ENCODE assay signal across 8 cellular contexts in the genomic region with DNA sequence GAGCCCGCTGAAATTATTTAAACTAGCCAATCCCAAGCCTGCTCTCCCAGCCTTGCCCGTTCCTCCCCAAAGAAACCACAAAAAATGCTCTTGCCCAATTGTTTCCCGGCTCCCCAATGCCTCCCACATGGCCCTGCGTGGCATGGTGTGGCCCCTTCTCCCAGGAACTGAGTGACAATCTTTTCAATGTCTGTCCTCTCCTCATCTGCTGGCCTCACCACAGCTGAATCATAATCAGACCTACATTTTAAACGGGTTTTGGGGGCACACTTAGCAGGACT.
DNase-seq lines count a peak whose midpoint lies in the region; ATAC-seq, FAIRE-seq and TF ChIP-seq lines count a peak whose summit lies in the region.

No MANE protein-coding gene starts in this region.

- H3K36me3 ChIP-seq in GM12878 (ENCODE audit: control insufficient read depth in 2 of 2, insufficient read depth in 2 of 2, low read length in 1 of 2): peaks cover 0 to 8% of the 10 kb centered on the region in 2 experiments; a peak in 2 of 4 replicates
- H3K36me3 ChIP-seq in naive thymus-derived CD4-positive, alpha-beta T cell (ENCODE audit: control insufficient read depth in 2 of 3, insufficient read depth in 3 of 3, low read length in 3 of 3): no peaks in the 10 kb centered on the region

- H3K4me2 ChIP-seq in GM12878 (ENCODE audit: control insufficient read depth, insufficient read depth): no peak overlapping the region

- no peaks in the 10 kb centered on the region for H3K9me3 ChIP-seq in GM12878 (replicated peaks; ENCODE audit: control insufficient read depth, insufficient read depth, low read length)
- H3K9me3 ChIP-seq in naive thymus-derived CD4-positive, alpha-beta T cell (ENCODE audit: control insufficient read depth in 2 of 3, low read length in 3 of 3): no peaks in the 10 kb centered on the region

- intact Hi-C loops in GM12878 (cut with micrococcal nuclease; ENCODE audit: unreplicated experiment): loop anchor here (5.0 to 10.0 kb wide), 3 partner anchors 139 to 707 kb away; no protein-coding TSS in a partner anchor
- intact Hi-C loops in naive thymus-derived CD4-positive, alpha-beta T cell (cut with micrococcal nuclease): loop anchor here (5.0 to 10.0 kb wide), 10 partner anchors 104 to 1441 kb away; partner anchors contain the start of genes RPP38 (in 2 of the 2), CAMK1D (in 1 of the 2) and SUV39H2 (in 1 of the 2)

- no peak for ATAC-seq in stimulated activated naive CD8-positive, alpha-beta T cell treated with anti-CD3 and anti-CD28 coated beads, Interleukin-15, Interleukin-2, amounts not matched to agents 100 U/mL and 50 U/mL, for 24 hours
- ATAC-seq in GM12878 (peak; percentile 4), HG03196 (IDR thresholded peaks at IDR 0.05; ENCODE audit: unreplicated experiment) (no peak)
- ATAC-seq in naive thymus-derived CD4-positive, alpha-beta T cell: no peak

- H2AFZ ChIP-seq in GM12878 (ENCODE audit: control insufficient read depth, low read depth, low read length): no peak overlapping the region

- H3K4me3 ChIP-seq in GM12878: no peak overlapping the region
- H3K4me3 ChIP-seq in naive thymus-derived CD4-positive, alpha-beta T cell (ENCODE audit: low read length): no peak overlapping the region

- no peak for TF ChIP-seq POLR2A in GM12878 (IDR thresholded peaks at IDR 0.05; ENCODE audit: low read depth, low read length)

- POLR2A ChIA-PET in GM12878 (lab: Charles Lee): interaction anchor here (1.3 to 1.4 kb wide), 2 partner anchors 182 to 398 kb away, joined by 3 to 4 read pairs; no protein-coding TSS in a partner anchor
- POLR2A ChIA-PET in naive thymus-derived CD4-positive, alpha-beta T cell (lab: Charles Lee): interaction anchor here (0.5 kb wide), 1 partner anchor 175 kb away, joined by 3 read pairs; no protein-coding TSS in a partner anchor

- FAIRE-seq in GM12878 (lab: Jason Lieb, UNC): no peak

- TF ChIP-seq RAD21 in GM12878 (IDR thresholded peaks at IDR 0.05; ENCODE audit: insufficient read depth, low read depth, low read length): no peak

- SMC1A ChIA-PET in GM12878 (lab: Charles Lee; ENCODE audit: uncharacterized antibody, unreplicated experiment): interaction anchor here (0.7 to 4.2 kb wide), 14 partner anchors 13 to 689 kb away, joined by 3 to 30 read pairs (median 4); no protein-coding TSS in a partner anchor

- no peaks in the 10 kb centered on the region for H3K9me3 Mint-ChIP-seq in stimulated activated naive CD8-positive, alpha-beta T cell treated with anti-CD3 and anti-CD28 coated beads, Interleukin-15, Interleukin-2, amounts not matched to agents 100 ng/mL and 50 ng/mL, for 24 hours
- H3K9me3 Mint-ChIP-seq in naive thymus-derived CD4-positive, alpha-beta T cell: peaks cover 0 to 4% (median 0%) of the 10 kb centered on the region in 11 donors

- CTCF ChIA-PET in GM12878 (lab: Yijun Ruan, JAX): interaction anchor here (0.7 to 1.5 kb wide), 16 partner anchors 12 to 538 kb away, joined by 3 to 10 read pairs (median 4); no protein-coding TSS in a partner anchor
- CTCF ChIA-PET in naive thymus-derived CD4-positive, alpha-beta T cell (lab: Charles Lee): interaction anchor here (0.6 to 1.1 kb wide), 2 partner anchors 246 to 715 kb away, joined by 3 to 4 read pairs; no protein-coding TSS in a partner anchor

- no TSS peak for BruUV-seq in GM12878 (replicated peaks; lab: Mats Ljungman, UMichigan)

- no peaks in the 10 kb centered on the region for H3K79me2 ChIP-seq in GM12878 (ENCODE audit: control insufficient read depth, insufficient read depth, low read length)

- H3K36me3 Mint-ChIP-seq in stimulated activated naive CD8-positive, alpha-beta T cell treated with anti-CD3 and anti-CD28 coated beads, Interleukin-15, Interleukin-2, amounts not matched to agents 100 ng/mL and 50 ng/mL, for 24 hours (ENCODE audit: low read depth): no peaks in the 10 kb centered on the region
- H3K36me3 Mint-ChIP-seq in naive thymus-derived CD4-positive, alpha-beta T cell: no peaks in the 10 kb centered on the region

- H3K4me1 ChIP-seq in GM12878 (ENCODE audit: control insufficient read depth, insufficient read depth, low read length): peaks cover 14% of the 10 kb centered on the region
- peaks cover 29 to 50% of the 10 kb centered on the region in 2 donors for H3K4me1 ChIP-seq in naive thymus-derived CD4-positive, alpha-beta T cell (ENCODE audit: control insufficient read depth in 2 of 2, insufficient read depth in 2 of 2, low read length in 2 of 2)

- H3K27ac Mint-ChIP-seq in stimulated activated naive CD8-positive, alpha-beta T cell treated with anti-CD3 and anti-CD28 coated beads, Interleukin-15, Interleukin-2, amounts not matched to agents 100 ng/mL and 50 ng/mL, for 24 hours: peak overlapping the region; percentile 43
- no peak overlapping the region for H3K27ac Mint-ChIP-seq in naive thymus-derived CD4-positive, alpha-beta T cell

- RAD21 ChIA-PET in GM12878 (lab: Charles Lee; ENCODE audit: unreplicated experiment): interaction anchor here (0.7 to 3.8 kb wide), 18 partner anchors 11 to 407 kb away, joined by 3 to 32 read pairs (median 4); no protein-coding TSS in a partner anchor

- peak overlapping the region; percentile 6; the same call in 1 of the 2 replicates for H3K27ac ChIP-seq in GM12878 (ENCODE audit: control insufficient read depth, insufficient read depth)
- peak overlapping the region; percentile 93 for H3K27ac ChIP-seq in naive thymus-derived CD4-positive, alpha-beta T cell (ENCODE audit: low read depth, low read length)

- WGBS in GM12878 (ENCODE audit: insufficient coverage, insufficient replicate concordance, low lambda C conversion rate, missing lambda C conversion rate): 44% methylated on average over 5 of the region's 5 CpGs

- no peak for TF ChIP-seq EP300 in GM12878 (IDR thresholded peaks at IDR 0.05; ENCODE audit: borderline replicate concordance in 1 of 2, control insufficient read depth in 1 of 2, low read depth in 2 of 2, low read length in 2 of 2)

- TF ChIP-seq CTCF in GM12878 (IDR thresholded peaks at IDR 0.05 in 2 of 3, conservative IDR thresholded peaks at IDR 0.05 in 1 of 3; ENCODE audit: control insufficient read depth in 2 of 3, extremely low read depth in 1 of 3, insufficient read depth in 1 of 3, low read depth in 3 of 3, low read length in 3 of 3): no peak

- peak overlapping the region; percentile 14 for H3K4me3 Mint-ChIP-seq in stimulated activated naive CD8-positive, alpha-beta T cell treated with anti-CD3 and anti-CD28 coated beads, Interleukin-15, Interleukin-2, amounts not matched to agents 100 ng/mL and 50 ng/mL, for 24 hours
- H3K4me3 Mint-ChIP-seq in naive thymus-derived CD4-positive, alpha-beta T cell: peak overlapping the region in 7 of 10 donors; percentile 5 to 84 (median 65)

- no peak for DNase-seq in stimulated activated naive CD8-positive, alpha-beta T cell treated with anti-CD3 and anti-CD28 coated beads, Interleukin-15, Interleukin-2, amounts not matched to agents 100 U/mL and 50 U/mL, for 24 hours
- DNase-seq in GM12878 (ENCODE audit: low read depth, low spot score) (no peak), DMS114 treated with DMSO at 0.1 percent for 48 hours (lab: John Stamatoyannopoulos, UW; ENCODE audit: unreplicated experiment) (no peak), kidney glomerular epithelial cell (lab: John Stamatoyannopoulos, UW) (no peak)
- DNase-seq in naive thymus-derived CD4-positive, alpha-beta T cell: no peak
- no peak for DNase-seq in activated CD4-positive, CD25-positive, alpha-beta regulatory T cell (lab: John Stamatoyannopoulos, UW)

- no peak overlapping the region for H3K9ac ChIP-seq in GM12878 (ENCODE audit: control insufficient read depth, insufficient read depth, low read length)

- in situ Hi-C loops in GM12878 (cut with MboI): no loop called here

- no peaks in the 10 kb centered on the region for H4K20me1 ChIP-seq in GM12878 (ENCODE audit: control insufficient read depth, insufficient read depth)

- H3K27me3 ChIP-seq in GM12878 (replicated peaks in 1 of 2; ENCODE audit: control insufficient read depth in 2 of 2, insufficient read depth in 2 of 2, low read length in 1 of 2): no peaks in the 10 kb centered on the region
- no peaks in the 10 kb centered on the region for H3K27me3 ChIP-seq in naive thymus-derived CD4-positive, alpha-beta T cell (ENCODE audit: control insufficient read depth in 2 of 2, insufficient read depth in 2 of 2, low read length in 2 of 2)

- no peaks in the 10 kb centered on the region for H3K27me3 Mint-ChIP-seq in stimulated activated naive CD8-positive, alpha-beta T cell treated with anti-CD3 and anti-CD28 coated beads, Interleukin-15, Interleukin-2, amounts not matched to agents 100 ng/mL and 50 ng/mL, for 24 hours
- H3K27me3 Mint-ChIP-seq in naive thymus-derived CD4-positive, alpha-beta T cell: no peaks in the 10 kb centered on the region

- peaks cover 5% of the 10 kb centered on the region for H3K4me1 Mint-ChIP-seq in stimulated activated naive CD8-positive, alpha-beta T cell treated with anti-CD3 and anti-CD28 coated beads, Interleukin-15, Interleukin-2, amounts not matched to agents 100 ng/mL and 50 ng/mL, for 24 hours (ENCODE audit: low read depth)
- H3K4me1 Mint-ChIP-seq in naive thymus-derived CD4-positive, alpha-beta T cell: peaks cover 13 to 37% (median 20%) of the 10 kb centered on the region in 7 donors

TF ChIP-seq in GM12878, 131 proteins besides CTCF, POLR2A, EP300 and RAD21 (continues in another document):
- TF ChIP-seq CHD2 (IDR thresholded peaks at IDR 0.05; ENCODE audit: borderline replicate concordance, low read depth, low read length) (no peak), NFIC (IDR thresholded peaks at IDR 0.05; ENCODE audit: low read depth, low read length) (no peak), PML (IDR thresholded peaks at IDR 0.05; ENCODE audit: low read length) (no peak)
